ENCODE assay signal across 9 cellular contexts in the genomic region with DNA sequence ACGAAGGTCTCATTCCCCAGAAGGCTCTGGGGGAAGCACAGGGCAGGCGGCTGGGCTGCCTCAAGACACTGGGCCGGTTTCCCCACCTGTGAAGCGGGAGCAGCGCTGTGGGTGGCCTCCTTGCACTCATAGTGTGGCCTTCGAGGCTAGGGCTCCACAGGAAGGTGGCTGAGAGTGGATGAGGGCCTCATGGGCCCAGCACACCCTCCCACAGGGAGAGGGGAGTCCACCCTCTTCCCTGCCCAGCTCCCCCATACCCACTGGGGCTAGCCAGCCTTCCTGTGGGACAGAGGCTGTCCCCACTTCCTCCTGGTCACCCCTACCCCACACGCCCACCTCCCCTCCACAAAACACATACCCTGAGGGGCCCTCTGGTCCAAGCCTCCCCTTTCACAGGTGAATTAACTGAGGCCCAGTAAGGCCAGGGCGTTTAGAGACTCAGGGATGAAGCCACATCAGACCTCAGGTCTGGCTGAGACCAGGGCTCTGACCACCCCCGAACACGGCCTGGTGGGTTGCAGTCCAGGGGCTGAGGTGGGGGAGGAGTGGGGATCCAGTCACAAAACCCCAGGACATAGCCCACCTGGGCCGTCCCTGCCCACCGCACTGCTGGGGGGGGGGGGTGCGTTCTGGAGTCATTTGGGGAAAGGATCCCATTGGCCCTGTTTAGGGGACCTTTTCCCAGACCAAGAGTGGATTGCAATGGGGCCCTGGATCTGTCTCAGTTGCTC. TPM values are rescaled to one million over a fixed set of nuclear protein-coding genes. Genes with fewer than 3 reads are reported as not detected.
DNase-seq lines count a peak whose midpoint lies in the region; ATAC-seq and TF ChIP-seq lines count a peak whose summit lies in the region.
"Had no signal": no experiment of that assay in that cellular context is flagged by ENCODE, and none has a peak within 500 bp of the region (broad histone marks: within the 10 kb centered on the region; RNA-seq: fewer than 3 reads in every experiment).

No MANE protein-coding gene starts in this region.

- peak overlapping the region; percentile 91 to 93 for H3K4me3 Mint-ChIP-seq in CD14-positive monocyte
- H3K4me3 Mint-ChIP-seq in osteocyte (ENCODE audit: unreplicated experiment) = peak overlapping the region; percentile 60

- H2BK15ac ChIP-seq in IMR-90 (ENCODE audit: low read depth, low read length) = no peak overlapping the region; the same call in 2 of the 3 replicates

- peak overlapping the region; percentile 81 for H2AK9ac ChIP-seq in IMR-90 (replicated peaks; ENCODE audit: low read depth, low read length, poor library complexity)

- H3K9me3 Mint-ChIP-seq in CD14-positive monocyte (peaks cover 2 to 16% (median 5%) of the 10 kb centered on the region in 7 donors), osteocyte (ENCODE audit: unreplicated experiment) (no peaks in the 10 kb centered on the region)

- peaks cover 36% of the 10 kb centered on the region for H3K4me1 Mint-ChIP-seq in CD14-positive monocyte
- H3K4me1 Mint-ChIP-seq in osteocyte (ENCODE audit: unreplicated experiment) = peaks cover 68% of the 10 kb centered on the region

- H4K91ac ChIP-seq in IMR-90 (ENCODE audit: insufficient read depth, low read depth, low read length) = no peak overlapping the region; the same call in 1 of the 2 replicates

- H3K9me3 ChIP-seq in IMR-90 (ENCODE audit: control insufficient read depth, insufficient read depth, low read length) (peaks cover 3% of the 10 kb centered on the region), OCI-LY7 (ENCODE audit: low read length) (no peaks in the 10 kb centered on the region)

- H3K4me2 ChIP-seq in IMR-90 (ENCODE audit: low read depth, low read length) (peak overlapping the region; percentile 65), OCI-LY7 (ENCODE audit: low read length) (no peak overlapping the region)

- peak overlapping the region; percentile 39; the same call in 1 of the 2 replicates for H3K9ac ChIP-seq in IMR-90 (ENCODE audit: low read depth, low read length)

- H3K36me3 ChIP-seq in IMR-90 (ENCODE audit: control insufficient read depth, insufficient read depth, low read length) (no peaks in the 10 kb centered on the region), OCI-LY7 (ENCODE audit: insufficient read depth, low read length) (no peaks in the 10 kb centered on the region)

- H3K79me2 ChIP-seq in OCI-LY7 (ENCODE audit: insufficient read depth, low read depth, low read length) = no peaks in the 10 kb centered on the region

- CTCF ChIA-PET in IMR-90 (lab: Yijun Ruan, JAX) (no interaction called here), OCI-LY7 (lab: Charles Lee; ENCODE audit: unreplicated experiment) (no interaction called here)

- POLR2A ChIA-PET in IMR-90 (lab: Charles Lee; ENCODE audit: unreplicated experiment) (no interaction called here), OCI-LY7 (lab: Charles Lee) (no interaction called here)

- dilution Hi-C loops in IMR-90 (cut with HindIII; ENCODE audit: low sequenced_read_pairs, unreplicated experiment) = no loop called here

- intact Hi-C loops in CD14-positive monocyte (cut with micrococcal nuclease) = loop anchor here (5.0 kb wide), 5 partner anchors 34 to 259 kb away; no protein-coding TSS in a partner anchor
- intact Hi-C loops in IMR-90 (cut with micrococcal nuclease) = loop anchor here (2.0 kb wide), 1 partner anchor 61 kb away; no protein-coding TSS in a partner anchor
- intact Hi-C loops in OCI-LY7 (cut with micrococcal nuclease; ENCODE audit: unreplicated experiment) = no loop called here

- peaks cover 30% of the 10 kb centered on the region for H3K9me1 ChIP-seq in IMR-90 (ENCODE audit: insufficient read depth, low read length)

- H3K27ac Mint-ChIP-seq in CD14-positive monocyte (peak overlapping the region; percentile 86 to 96 (median 90)), osteocyte (ENCODE audit: unreplicated experiment) (peak overlapping the region; percentile 89)

- no peaks in the 10 kb centered on the region for H3K27me3 ChIP-seq in IMR-90 (ENCODE audit: control insufficient read depth, insufficient read depth, low read length)

- in situ Hi-C loops in IMR-90 (cut with MboI; ENCODE audit: low sequenced_read_pairs) = no loop called here

- H3K18ac ChIP-seq in IMR-90 (ENCODE audit: low read depth, low read length) = no peak overlapping the region

- H3K27me3 Mint-ChIP-seq in CD14-positive monocyte (ENCODE audit: low read depth in 3 of 3) (peaks cover under 1 to 24% (median 13%) of the 10 kb centered on the region in 3 donors), osteocyte (ENCODE audit: unreplicated experiment) (no peaks in the 10 kb centered on the region)

- no peak for ATAC-seq in IMR-90 (ENCODE audit: low read depth)

- DNase-seq in CD14-positive monocyte (ENCODE audit: low spot score) (no peak), IMR-90 (no peak), epithelial cell of proximal tubule (ENCODE audit: low read depth) (no peak), osteocyte (ENCODE audit: extremely low spot score, unreplicated experiment) (no peak), OCI-LY7 (ENCODE audit: low spot score) (no peak), HT-29 (ENCODE audit: low spot score) (no peak), amygdala (lab: John Stamatoyannopoulos, UW) (no peak), iPS-NIHi11 (ENCODE audit: low spot score) (no peak)

- BruUV-seq in IMR-90 (replicated peaks; lab: Mats Ljungman, UMichigan) = no TSS peak
- BruUV-seq in OCI-LY7 (replicated peaks; lab: Mats Ljungman, UMichigan) = no TSS peak

- H2BK120ac ChIP-seq in IMR-90 (ENCODE audit: low read depth, low read length) = no peak overlapping the region; the same call in 1 of the 2 replicates

- no peak for TF ChIP-seq POLR2A in IMR-90 (IDR thresholded peaks at IDR 0.05; ENCODE audit: low read depth, low read length)

- no peak overlapping the region for H2BK20ac ChIP-seq in IMR-90 (ENCODE audit: low read depth, low read length)

- peaks cover 0 to 53% of the 10 kb centered on the region in 2 experiments; a peak in 3 of 4 replicates for H3K79me1 ChIP-seq in IMR-90 (ENCODE audit: low read depth in 1 of 2, low read length in 2 of 2)

- H3K27ac ChIP-seq in IMR-90 (ENCODE audit: insufficient read depth, low read length) (no peak overlapping the region), OCI-LY7 (ENCODE audit: low read depth, low read length, poor library complexity, severe bottlenecking) (no peak overlapping the region)

- TF ChIP-seq CTCF in CD14-positive monocyte (IDR thresholded peaks at IDR 0.05) (no peak), IMR-90 (conservative IDR thresholded peaks at IDR 0.05; ENCODE audit: low read depth, low read length) (no peak), epithelial cell of proximal tubule (conservative IDR thresholded peaks at IDR 0.05; ENCODE audit: low read depth, low read length) (no peak), osteocyte (IDR thresholded peaks at IDR 0.05) (no peak), OCI-LY7 (conservative IDR thresholded peaks at IDR 0.05; ENCODE audit: low read length) (no peak)

- H3K4me3 ChIP-seq in IMR-90 (ENCODE audit: insufficient read depth, low read depth, low read length) (peak overlapping the region; percentile 58), epithelial cell of proximal tubule (ENCODE audit: low read depth, low read length) (peak overlapping the region; percentile 94), OCI-LY7 (ENCODE audit: low read depth, low read length, poor library complexity, severe bottlenecking) (no peak overlapping the region)

- peak overlapping the region; percentile 20; the same call in 1 of the 2 replicates for H3K23ac ChIP-seq in IMR-90 (ENCODE audit: low read depth, low read length)

- H3K36me3 Mint-ChIP-seq in CD14-positive monocyte (peaks cover 32 to 34% of the 10 kb centered on the region in 2 donors), osteocyte (ENCODE audit: unreplicated experiment) (no peaks in the 10 kb centered on the region)

- peak overlapping the region; percentile 95 for H2AFZ ChIP-seq in IMR-90 (replicated peaks; ENCODE audit: low read length, poor library complexity)
- H2AFZ ChIP-seq in OCI-LY7 (ENCODE audit: low read length) = no peak overlapping the region

- no peak for TF ChIP-seq RAD21 in IMR-90 (IDR thresholded peaks at IDR 0.05; ENCODE audit: low read length)

- no peak overlapping the region for H2BK5ac ChIP-seq in IMR-90 (ENCODE audit: low read depth, low read length, poor library complexity, severe bottlenecking)

- no peaks in the 10 kb centered on the region for H3K9me2 ChIP-seq in OCI-LY7 (ENCODE audit: insufficient read depth, low read length)

- H4K5ac ChIP-seq in IMR-90 (ENCODE audit: low read depth, low read length) = no peak overlapping the region

- H3K56ac ChIP-seq in IMR-90 (ENCODE audit: extremely low read depth, insufficient read depth, low read length) = no peak overlapping the region

- H3K14ac ChIP-seq in IMR-90 (replicated peaks; ENCODE audit: low read depth, low read length) = peak overlapping the region; percentile 89

- H4K20me1 ChIP-seq in IMR-90 (ENCODE audit: insufficient read depth, low read length) (peaks cover 5% of the 10 kb centered on the region; the same call in 1 of the 2 replicates), OCI-LY7 (ENCODE audit: insufficient read depth, low read length) (no peaks in the 10 kb centered on the region)

- peak overlapping the region; percentile 56 to 58; a peak in 2 of 4 replicates for H4K8ac ChIP-seq in IMR-90 (ENCODE audit: low read depth in 2 of 2, low read length in 2 of 2)

- 100% methylated on average over 1 of the region's 13 CpGs; no CpG with 5 or more reads in 1 of the 2 experiments for WGBS in IMR-90 (ENCODE audit: extremely low coverage in 2 of 2, insufficient read length in 1 of 2), 2 experiments

- H3K4ac ChIP-seq in IMR-90 (ENCODE audit: low read depth, low read length) = peak overlapping the region; percentile 69

- H3K4me1 ChIP-seq in IMR-90 (ENCODE audit: control insufficient read depth, insufficient read depth, low read length) (peaks cover 24% of the 10 kb centered on the region), OCI-LY7 (ENCODE audit: insufficient read depth, low read length, poor library complexity, severe bottlenecking) (no peaks in the 10 kb centered on the region)

- peak overlapping the region; percentile 74; the same call in 1 of the 2 replicates for H2AK5ac ChIP-seq in IMR-90 (ENCODE audit: low read depth, low read length)

RNA-seq across cellular contexts. Expression of a gene that starts 1.1 kb away (rescaled TPM):
- 100 to 1,000 TPM in 1 of 2 donors, 10 to 100 TPM in 1; 58.4 to 108 TPM for polyA plus RNA-seq in CD14-positive monocyte
- total RNA-seq in IMR-90 (2012; rRNA removed) = 8.4 and 8.6 TPM in 2 replicates
- polyA plus RNA-seq in IMR-90 (2012; rRNA removed) = 40.4 and 47.0 TPM in 2 replicates
- polyA plus RNA-seq in IMR-90 (2012; cell fraction: cytosol; rRNA removed) = 50.7 and 52.3 TPM in 2 replicates
- 95.5 and 110 TPM in 2 replicates for polyA plus RNA-seq in IMR-90 (2012; cell fraction: nucleus; rRNA removed; ENCODE audit: low replicate concordance)
- 8.6 and 44.9 TPM in 2 replicates for total RNA-seq in epithelial cell of proximal tubule
- total RNA-seq in osteocyte = 93.1 and 95.4 TPM in 2 replicates
- 0.03 and 0.10 TPM in 2 replicates for total RNA-seq in OCI-LY7 (2014; rRNA removed; shearing (Covaris generic))
- 0.29 TPM in 1 of 2 replicates, not detected in the other for total RNA-seq in OCI-LY7 (2022)
- 0.05 and 0.10 TPM in 2 replicates for total RNA-seq in HT-29 (2014; rRNA removed; shearing (Covaris generic))

RNA-seq across cellular contexts. Expression of a gene that starts 37.4 kb away (rescaled TPM):
- under 1 TPM in 1 of 2 donors, not detected in 1; 0.67 TPM for polyA plus RNA-seq in CD14-positive monocyte
- 0.18 and 0.28 TPM in 2 replicates for total RNA-seq in IMR-90 (2012; rRNA removed)
- polyA plus RNA-seq in IMR-90 (2012; rRNA removed) = 0.32 and 0.34 TPM in 2 replicates
- 0.26 and 0.43 TPM in 2 replicates for polyA plus RNA-seq in IMR-90 (2012; cell fraction: cytosol; rRNA removed)
- 0.13 and 0.34 TPM in 2 replicates for polyA plus RNA-seq in IMR-90 (2012; cell fraction: nucleus; rRNA removed; ENCODE audit: low replicate concordance)
- 1.1 and 2.5 TPM in 2 replicates for total RNA-seq in epithelial cell of proximal tubule
- total RNA-seq in osteocyte = not detected in 2 replicates
- total RNA-seq in OCI-LY7 (2014; rRNA removed; shearing (Covaris generic)) = not detected in 2 replicates
- not detected in 2 replicates for total RNA-seq in OCI-LY7 (2022)
- 0.15 TPM in 1 of 2 replicates, not detected in the other for total RNA-seq in HT-29 (2014; rRNA removed; shearing (Covaris generic))
- total RNA-seq: glomerular endothelial cell had no signal
